In the genomic region with DNA sequence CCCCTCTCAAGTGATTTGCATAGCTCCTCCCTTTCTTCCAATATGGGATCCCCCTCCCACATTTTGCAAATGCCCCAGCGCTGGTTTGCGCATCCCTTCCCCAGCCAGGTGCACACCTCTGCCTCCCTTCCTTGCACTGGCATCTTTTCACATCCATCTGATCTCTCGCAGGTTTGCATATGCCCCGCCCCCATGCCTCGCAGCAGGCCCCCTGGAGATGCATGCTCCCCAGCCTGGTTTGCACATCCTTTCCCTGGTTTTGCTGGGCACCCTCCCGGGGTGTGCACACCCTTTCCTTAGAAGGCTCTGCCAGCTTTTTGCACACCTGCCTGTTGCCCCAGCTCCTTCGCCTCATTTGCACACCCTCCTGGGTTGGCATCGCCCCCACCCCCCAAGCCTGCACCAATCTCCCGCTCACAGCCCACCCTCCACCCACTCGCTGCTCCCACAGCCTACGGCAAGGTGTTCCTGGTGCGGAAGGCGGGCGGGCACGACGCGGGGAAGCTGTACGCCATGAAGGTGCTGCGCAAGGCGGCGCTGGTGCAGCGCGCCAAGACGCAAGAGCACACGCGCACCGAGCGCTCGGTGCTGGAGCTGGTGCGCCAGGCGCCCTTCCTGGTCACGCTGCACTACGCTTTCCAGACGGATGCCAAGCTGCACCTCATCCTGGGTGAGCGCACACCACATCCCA, we compare ENCODE assay signal across 6 cellular contexts. TPM values are rescaled to one million over a fixed set of nuclear protein-coding genes. Genes with fewer than 3 reads are reported as not detected.
DNase-seq lines count a peak whose midpoint lies in the region; ATAC-seq and TF ChIP-seq lines count a peak whose summit lies in the region.

No MANE protein-coding gene starts in this region.

- H3K36me3 ChIP-seq in testis (ENCODE audit: low read depth, missing control alignments): no peaks in the 10 kb centered on the region

- peaks cover 10% of the 10 kb centered on the region for H3K4me1 ChIP-seq in right cardiac atrium (ENCODE audit: control insufficient read depth, insufficient read depth, low read length)
- peaks cover 32% of the 10 kb centered on the region for H3K4me1 ChIP-seq in testis

- TF ChIP-seq POLR2A in testis (IDR thresholded peaks at IDR 0.05): no peak

- H3K27ac ChIP-seq in right cardiac atrium (ENCODE audit: low read length) (no peak overlapping the region), testis (no peak overlapping the region)

- no peak for TF ChIP-seq CTCF in GM12864 (IDR thresholded peaks at IDR 0.05; ENCODE audit: low read depth, low read length, missing control alignments)
- TF ChIP-seq CTCF in testis (IDR thresholded peaks at IDR 0.05): no peak

- peak overlapping the region; percentile 80 for H3K27ac Mint-ChIP-seq in T-helper 2 cell treated with Interferon-gamma antibody and Interleukin-4, amounts not matched to agents 5 μg/mL and 100 μg/mL, for 36 hours

- H3K27me3 ChIP-seq in right cardiac atrium (ENCODE audit: control insufficient read depth, insufficient read depth) (no peaks in the 10 kb centered on the region), testis (no peaks in the 10 kb centered on the region)

- no peaks in the 10 kb centered on the region for H3K9me3 Mint-ChIP-seq in T-helper 2 cell treated with Interferon-gamma antibody and Interleukin-4, amounts not matched to agents 5 μg/mL and 100 μg/mL, for 36 hours

- H3K27me3 Mint-ChIP-seq in T-helper 2 cell treated with Interferon-gamma antibody and Interleukin-4, amounts not matched to agents 5 μg/mL and 100 μg/mL, for 36 hours (ENCODE audit: low read depth): no peaks in the 10 kb centered on the region

- WGBS in right cardiac atrium: 67% methylated on average over 35 of the region's 35 CpGs
- 23 to 56% methylated on average over 18 to 35 of the region's 35 CpGs for WGBS in testis, 2 donors

- intact Hi-C loops in right cardiac atrium (cut with DNase I) (no loop called here), testis (cut with DNase I; ENCODE audit: low total_unique reads) (no loop called here)

- H3K9me3 ChIP-seq in right cardiac atrium (ENCODE audit: control insufficient read depth, low read length) (no peaks in the 10 kb centered on the region), testis (no peaks in the 10 kb centered on the region)

- peak overlapping the region; percentile 92 for H3K4me3 Mint-ChIP-seq in T-helper 2 cell treated with Interferon-gamma antibody and Interleukin-4, amounts not matched to agents 5 μg/mL and 100 μg/mL, for 36 hours

- H3K36me3 Mint-ChIP-seq in T-helper 2 cell treated with Interferon-gamma antibody and Interleukin-4, amounts not matched to agents 5 μg/mL and 100 μg/mL, for 36 hours (ENCODE audit: low read depth): peaks cover 37% of the 10 kb centered on the region

- DNase-seq in GM12864 (ENCODE audit: low read depth): no peak
- no peak for DNase-seq in T-helper 2 cell treated with Interferon-gamma antibody and Interleukin-4, amounts not matched to agents 5 μg/mL and 100 μg/mL, for 36 hours (ENCODE audit: low spot score)
- peak in 2 of 3 donors; percentile 66 to 70 for DNase-seq in right cardiac atrium
- no peak for DNase-seq in testis
- DNase-seq in AG08395 (ENCODE audit: low spot score): no peak
- no peak for DNase-seq in medulla oblongata (ENCODE audit: extremely low spot score)

- H3K4me3 ChIP-seq in GM12864 (ENCODE audit: low read depth, low read length) (peak overlapping the region; percentile 83), right cardiac atrium (ENCODE audit: low read length) (peak overlapping the region; percentile 58), testis (peak overlapping the region; percentile 66 to 69)

- H3K4me1 Mint-ChIP-seq in T-helper 2 cell treated with Interferon-gamma antibody and Interleukin-4, amounts not matched to agents 5 μg/mL and 100 μg/mL, for 36 hours (ENCODE audit: low read depth): peaks cover 29% of the 10 kb centered on the region

- no peak for ATAC-seq in right cardiac atrium

RNA-seq across cellular contexts. Expression of a gene that starts 0.9 kb away (rescaled TPM):
- 10 to 100 TPM; 17.0 to 17.6 (median 17.1) TPM for total RNA-seq in right cardiac atrium
- 12.8 TPM for polyA plus RNA-seq in right cardiac atrium
- total RNA-seq in testis: 10 to 100 TPM; 15.6 TPM
- 9.2 TPM for polyA plus RNA-seq in testis (ENCODE audit: insufficient read depth, low read depth, low replicate concordance)

RNA-seq across cellular contexts. Expression of a gene that starts 19.9 kb away (rescaled TPM):
- 10 to 100 TPM in 3 of 4 donors, 1 to 10 TPM in 1; 5.9 to 14.4 (median 11.6) TPM for total RNA-seq in right cardiac atrium
- 25.1 TPM for polyA plus RNA-seq in right cardiac atrium
- total RNA-seq in testis: 10 to 100 TPM; 16.6 to 23.5 TPM
- polyA plus RNA-seq in testis (ENCODE audit: insufficient read depth, low read depth, low replicate concordance): 28.5 TPM

RNA-seq across cellular contexts. Expression of a gene that starts 41.9 kb away (rescaled TPM):
- total RNA-seq in right cardiac atrium: 100 to 1,000 TPM; 258 to 356 (median 315) TPM
- polyA plus RNA-seq in right cardiac atrium: 683 TPM
- 100 to 1,000 TPM; 189 to 271 TPM for total RNA-seq in testis
- polyA plus RNA-seq in testis (ENCODE audit: insufficient read depth, low read depth, low replicate concordance): 287 TPM

RNA-seq across cellular contexts. Expression of a gene that starts 42.5 kb away (rescaled TPM):
- total RNA-seq in right cardiac atrium: 100 to 1,000 TPM in 3 of 4 donors, 10 to 100 TPM in 1; 91.7 to 103 (median 102) TPM
- polyA plus RNA-seq in right cardiac atrium: 144 TPM
- total RNA-seq in testis: 100 to 1,000 TPM; 303 to 340 TPM
- 275 TPM for polyA plus RNA-seq in testis (ENCODE audit: insufficient read depth, low read depth, low replicate concordance)

RNA-seq across cellular contexts. Expression of a gene that starts 54.5 kb away (rescaled TPM):
- total RNA-seq in right cardiac atrium (100 to 1,000 TPM; 132 to 171 (median 141) TPM), testis (10 to 100 TPM; 19.3 to 22.0 TPM)
- polyA plus RNA-seq in right cardiac atrium (199 TPM), testis (ENCODE audit: insufficient read depth, low read depth, low replicate concordance) (13.7 TPM)

Comparison
In these comparisons a context has a peak if more than half of its experiments do, and no peak if none do; other contexts are left out.
1. DNase-seq: peak in right cardiac atrium (2 of 3); none in GM12864 (single experiment), T-helper 2 cell treated with Interferon-gamma antibody and Interleukin-4, amounts not matched to agents 5 μg/mL and 100 μg/mL, for 36 hours (single experiment), testis (single experiment), AG08395 (single experiment) and medulla oblongata (single experiment).
2. Peak in every context shown above with its lines, with median percentiles within 50 percentile points of each other: H3K4me3 ChIP-seq.